ENCODE assay signal across 1 cellular context in the genomic region with DNA sequence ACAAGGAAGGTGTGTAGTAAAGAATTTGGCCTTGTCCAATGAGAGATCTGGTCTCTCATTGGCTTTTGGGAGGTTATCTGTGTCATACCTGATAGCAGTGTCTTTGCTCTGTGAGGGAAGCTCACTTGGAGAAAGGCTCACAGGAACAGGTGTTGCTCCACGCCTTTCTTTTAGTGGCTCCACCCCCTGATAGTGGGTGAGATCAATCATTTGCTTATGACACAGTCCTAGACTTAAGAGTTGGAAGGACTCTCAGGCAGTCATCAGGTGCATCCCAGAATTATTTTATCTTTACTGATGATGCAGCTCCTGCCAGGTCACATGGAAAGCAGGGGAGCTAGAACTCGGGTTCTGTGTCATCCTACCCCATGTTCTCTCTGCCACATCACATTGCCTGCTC.
TF ChIP-seq lines count a peak whose summit lies in the region.

No MANE protein-coding gene starts in this region.

TF ChIP-seq in HCT116, 20 proteins besides CTCF, POLR2A, EP300 and RAD21 (continued from another document):
- TF ChIP-seq, protein P1, sequence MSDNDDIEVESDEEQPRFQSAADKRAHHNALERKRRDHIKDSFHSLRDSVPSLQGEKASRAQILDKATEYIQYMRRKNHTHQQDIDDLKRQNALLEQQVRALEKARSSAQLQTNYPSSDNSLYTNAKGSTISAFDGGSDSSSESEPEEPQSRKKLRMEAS (IDR thresholded peaks at IDR 0.05): no peak
- no peak for TF ChIP-seq YY1 (IDR thresholded peaks at IDR 0.05; ENCODE audit: extremely low read depth, insufficient replicate concordance, low read depth, low read length)
- no peak for TF ChIP-seq JUND (IDR thresholded peaks at IDR 0.05)
- TF ChIP-seq SRF (IDR thresholded peaks at IDR 0.05; ENCODE audit: low read depth): no peak
- TF ChIP-seq, protein P2, sequence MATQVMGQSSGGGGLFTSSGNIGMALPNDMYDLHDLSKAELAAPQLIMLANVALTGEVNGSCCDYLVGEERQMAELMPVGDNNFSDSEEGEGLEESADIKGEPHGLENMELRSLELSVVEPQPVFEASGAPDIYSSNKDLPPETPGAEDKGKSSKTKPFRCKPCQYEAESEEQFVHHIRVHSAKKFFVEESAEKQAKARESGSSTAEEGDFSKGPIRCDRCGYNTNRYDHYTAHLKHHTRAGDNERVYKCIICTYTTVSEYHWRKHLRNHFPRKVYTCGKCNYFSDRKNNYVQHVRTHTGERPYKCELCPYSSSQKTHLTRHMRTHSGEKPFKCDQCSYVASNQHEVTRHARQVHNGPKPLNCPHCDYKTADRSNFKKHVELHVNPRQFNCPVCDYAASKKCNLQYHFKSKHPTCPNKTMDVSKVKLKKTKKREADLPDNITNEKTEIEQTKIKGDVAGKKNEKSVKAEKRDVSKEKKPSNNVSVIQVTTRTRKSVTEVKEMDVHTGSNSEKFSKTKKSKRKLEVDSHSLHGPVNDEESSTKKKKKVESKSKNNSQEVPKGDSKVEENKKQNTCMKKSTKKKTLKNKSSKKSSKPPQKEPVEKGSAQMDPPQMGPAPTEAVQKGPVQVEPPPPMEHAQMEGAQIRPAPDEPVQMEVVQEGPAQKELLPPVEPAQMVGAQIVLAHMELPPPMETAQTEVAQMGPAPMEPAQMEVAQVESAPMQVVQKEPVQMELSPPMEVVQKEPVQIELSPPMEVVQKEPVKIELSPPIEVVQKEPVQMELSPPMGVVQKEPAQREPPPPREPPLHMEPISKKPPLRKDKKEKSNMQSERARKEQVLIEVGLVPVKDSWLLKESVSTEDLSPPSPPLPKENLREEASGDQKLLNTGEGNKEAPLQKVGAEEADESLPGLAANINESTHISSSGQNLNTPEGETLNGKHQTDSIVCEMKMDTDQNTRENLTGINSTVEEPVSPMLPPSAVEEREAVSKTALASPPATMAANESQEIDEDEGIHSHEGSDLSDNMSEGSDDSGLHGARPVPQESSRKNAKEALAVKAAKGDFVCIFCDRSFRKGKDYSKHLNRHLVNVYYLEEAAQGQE (IDR thresholded peaks at IDR 0.05; ENCODE audit: low read depth): no peak
- no peak for TF ChIP-seq EGR1 (IDR thresholded peaks at IDR 0.05; ENCODE audit: low read depth)
- TF ChIP-seq ZFX (IDR thresholded peaks at IDR 0.05): no peak
